Comparison of ENCODE assay signal across 1 cellular context in genomic region chr21:28256420-28256831, GRCh38.
TF ChIP-seq lines count a peak whose summit lies in the region.

No MANE protein-coding gene starts in this region.

TF ChIP-seq in HepG2, 621 proteins besides CTCF, POLR2A, EP300 and RAD21 (continued from another document and continues in another):
- TF ChIP-seq ZNF496 (CRISPR knock-in tag; IDR thresholded peaks at IDR 0.05; ENCODE audit: insufficient replicate concordance) (no peak), SAP130 (CRISPR knock-in tag; IDR thresholded peaks at IDR 0.05; ENCODE audit: low read depth) (peak; percentile 46; the same call in 1 of the 2 replicates), ZNF362 (CRISPR knock-in tag; IDR thresholded peaks at IDR 0.05; ENCODE audit: borderline replicate concordance) (0 out of 2 replicates have a peak, but pooled peaks have one; percentile 39), ARID3A (IDR thresholded peaks at IDR 0.05; ENCODE audit: low read depth, low read length) (peak; percentile 70), PAXIP1 (CRISPR knock-in tag; conservative IDR thresholded peaks at IDR 0.05) (peak; percentile 96), ZNF331 (CRISPR knock-in tag; IDR thresholded peaks at IDR 0.05) (peak; percentile 68; the same call in 1 of the 2 replicates), LCORL (IDR thresholded peaks at IDR 0.05) (no peak), LCORL (CRISPR knock-in tag; IDR thresholded peaks at IDR 0.05) (peak; percentile 69; the same call in 1 of the 2 replicates), ZNF431 (CRISPR knock-in tag; IDR thresholded peaks at IDR 0.05; ENCODE audit: borderline replicate concordance, low read depth) (no peak), PRPF4 (IDR thresholded peaks at IDR 0.05; ENCODE audit: low read depth, low read length, poor library complexity, severe bottlenecking) (no peak), MEF2D (CRISPR knock-in tag; IDR thresholded peaks at IDR 0.05) (peak; percentile 100), NFIC (IDR thresholded peaks at IDR 0.05; ENCODE audit: low read length) (peak; percentile 67; the same call in 1 of the 2 replicates), SUZ12 (IDR thresholded peaks at IDR 0.05; ENCODE audit: low read depth, low read length) (no peak), ZNF574 (CRISPR knock-in tag; IDR thresholded peaks at IDR 0.05) (no peak), NONO (IDR thresholded peaks at IDR 0.05) (no peak), NONO (CRISPR knock-in tag; conservative IDR thresholded peaks at IDR 0.05) (0 out of 2 replicates have a peak, but pooled peaks have one; percentile 22), TFE3 (CRISPR knock-in tag; IDR thresholded peaks at IDR 0.05) (no peak), FOXK2 (IDR thresholded peaks at IDR 0.05) (peak; percentile 58), FOXA3 (CRISPR knock-in tag; IDR thresholded peaks at IDR 0.05) (peak; percentile 79), TGIF2 (CRISPR knock-in tag; IDR thresholded peaks at IDR 0.05) (0 out of 2 replicates have a peak, but pooled peaks have one; percentile 36), ZNF879 (CRISPR knock-in tag; IDR thresholded peaks at IDR 0.05) (no peak), ZNF777 (CRISPR knock-in tag; IDR thresholded peaks at IDR 0.05) (no peak), HNF1A (IDR thresholded peaks at IDR 0.05; ENCODE audit: low read depth) (peak; percentile 92), HNF1A (CRISPR knock-in tag; IDR thresholded peaks at IDR 0.05; ENCODE audit: borderline replicate concordance) (peak; percentile 98), DRAP1 (CRISPR knock-in tag; IDR thresholded peaks at IDR 0.05) (peak; percentile 35; the same call in 1 of the 2 replicates), KDM3A (CRISPR knock-in tag; IDR thresholded peaks at IDR 0.05; ENCODE audit: low read depth) (0 out of 2 replicates have a peak, but pooled peaks have one; percentile 53), ZNF652 (CRISPR knock-in tag; IDR thresholded peaks at IDR 0.05; ENCODE audit: borderline replicate concordance, low read depth) (peak; percentile 31; the same call in 1 of the 2 replicates), ZNF792 (CRISPR knock-in tag; IDR thresholded peaks at IDR 0.05) (peak; percentile 43; the same call in 1 of the 2 replicates), CREB3 (CRISPR knock-in tag; IDR thresholded peaks at IDR 0.05) (no peak), ZNF609 (CRISPR knock-in tag; IDR thresholded peaks at IDR 0.05; ENCODE audit: borderline replicate concordance) (peak; percentile 48; the same call in 1 of the 2 replicates), ZNF337 (CRISPR knock-in tag; IDR thresholded peaks at IDR 0.05; ENCODE audit: borderline replicate concordance, low read depth) (no peak)
